Comparison of ENCODE assay signal across 27 cellular contexts in the genomic region with DNA sequence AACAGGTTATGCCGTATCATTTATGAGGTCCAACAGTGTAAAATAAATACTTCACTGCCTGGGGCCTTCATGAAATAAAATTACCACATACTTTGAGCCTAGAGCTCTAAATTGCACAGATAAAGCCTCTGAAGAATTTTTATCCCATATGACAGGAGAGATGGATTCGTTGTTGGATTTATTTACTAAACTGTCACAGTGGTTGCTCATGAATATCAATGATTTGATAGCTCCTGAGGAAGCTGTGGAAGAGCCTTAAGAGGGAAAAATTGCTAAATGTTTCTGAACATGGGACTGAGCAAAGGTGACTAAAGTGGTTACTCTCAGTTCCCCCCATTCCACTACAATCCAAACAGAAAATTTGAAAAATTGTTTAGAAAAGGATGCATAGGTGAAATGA.
"Had no signal": no experiment of that assay in that cellular context is flagged by ENCODE, and none has a peak within 500 bp of the region (broad histone marks: within the 10 kb centered on the region; RNA-seq: fewer than 3 reads in every experiment).

No MANE protein-coding gene starts in this region.

- H3K36me3 ChIP-seq: ascending aorta, breast epithelium, cardiac muscle cell, colonic mucosa had no signal

- DNase-seq: activated CD4-positive, alpha-beta memory T cell treated with anti-CD3 and anti-CD28 coated beads for 36 hours; activated CD4-positive, alpha-beta T cell treated with anti-CD3 and anti-CD28 coated beads for 36 hours; activated CD4-positive, alpha-beta T cell treated with anti-CD3 and anti-CD28 coated beads, Interleukin-2, amount 10 ng/mL, durations not matched to agents 24 days and 14 days; activated CD4-positive, CD25-positive, alpha-beta regulatory T cell; activated CD4-positive, CD25-positive, alpha-beta regulatory T cell treated with anti-CD3 and anti-CD28 coated beads, Interleukin-2, amount 50 U/mL, for 72 hours; activated CD8-positive, alpha-beta memory T cell treated with anti-CD3 and anti-CD28 coated beads, Interleukin-2, amount 10 ng/mL, durations not matched to agents 7 days and 5 days; activated CD8-positive, alpha-beta memory T cell treated with anti-CD3 and anti-CD28 coated beads, Interleukin-2, amount 50 U/mL, for 48 hours; activated CD8-positive, alpha-beta T cell treated with anti-CD3 and anti-CD28 coated beads, Interleukin-2, amount 10 ng/mL, durations not matched to agents 7 days and 5 days; activated gamma-delta T cell; activated naive CD4-positive, alpha-beta T cell; activated naive CD4-positive, alpha-beta T cell treated with anti-CD3 and anti-CD28 coated beads, Interleukin-2, amount 10 ng/mL, durations not matched to agents 7 days and 5 days; activated naive CD8-positive, alpha-beta T cell treated with anti-CD3 and anti-CD28 coated beads, Interleukin-2, amount 10 ng/mL, durations not matched to agents 7 days and 5 days; activated T-cell treated with anti-CD3 and anti-CD28 coated beads for 4 hours; activated T-cell treated with anti-CD3 and anti-CD28 coated beads, Interleukin-2, amount 50 U/mL, for 24 hours; activated T-cell treated with anti-CD3 and anti-CD28 coated beads, Interleukin-2, amount 50 U/mL, for 72 hours; central memory CD4-positive, alpha-beta T cell; cerebellar nuclear complex; colonic mucosa; effector CD8-positive, alpha-beta T cell; foreskin fibroblast; head of caudate nucleus; T-helper 17 cell had no signal

- H3K27me3 ChIP-seq: ascending aorta, breast epithelium, cardiac muscle cell, colonic mucosa had no signal

- ATAC-seq: activated CD4-positive, alpha-beta T cell treated with anti-CD3 and anti-CD28 coated beads for 36 hours; activated CD8-positive, alpha-beta memory T cell treated with anti-CD3 and anti-CD28 coated beads, Interleukin-2, amount 10 ng/mL, durations not matched to agents 7 days and 5 days; activated CD8-positive, alpha-beta T cell treated with anti-CD3 and anti-CD28 coated beads, Interleukin-2, amount 10 ng/mL, durations not matched to agents 7 days and 5 days; activated naive CD4-positive, alpha-beta T cell treated with anti-CD3 and anti-CD28 coated beads, Interleukin-2, amount 50 U/mL, for 72 hours; activated T-cell treated with anti-CD3 and anti-CD28 coated beads, Interleukin-2, amount 50 U/mL, for 72 hours; T-helper 17 cell had no signal

- H3K9me3 ChIP-seq: ascending aorta, breast epithelium, colonic mucosa had no signal

- H3K27ac ChIP-seq: ascending aorta, breast epithelium, cardiac muscle cell, colonic mucosa, epithelial cell of prostate had no signal

- H3K4me3 ChIP-seq: ascending aorta, breast epithelium, cardiac muscle cell, colonic mucosa had no signal

- H3K4me1 ChIP-seq: ascending aorta, breast epithelium, colonic mucosa had no signal
